In genomic region chr17:82892869-82893565, GRCh38 we compare ENCODE assay signal across 10 cellular contexts. TPM values are rescaled to one million over a fixed set of nuclear protein-coding genes. Genes with fewer than 3 reads are reported as not detected.
DNase-seq lines count a peak whose midpoint lies in the region; ATAC-seq and TF ChIP-seq lines count a peak whose summit lies in the region.
"Had no signal": no experiment of that assay in that cellular context is flagged by ENCODE, and none has a peak within 500 bp of the region (broad histone marks: within the 10 kb centered on the region; RNA-seq: fewer than 3 reads in every experiment).

No MANE protein-coding gene starts in this region.

- H3K4me3 Mint-ChIP-seq in T-helper 17 cell (peak overlapping the region; percentile 63), mesothelial cell of epicardium (no peak overlapping the region)

- H3K9me3 ChIP-seq in T-helper 17 cell (ENCODE audit: control insufficient read depth, low read length, poor library complexity, severe bottlenecking): no peaks in the 10 kb centered on the region

- no peak for TF ChIP-seq CTCF in mesothelial cell of epicardium (IDR thresholded peaks at IDR 0.05; ENCODE audit: unreplicated experiment)

- peaks cover 8% of the 10 kb centered on the region for H3K36me3 Mint-ChIP-seq in T-helper 17 cell (ENCODE audit: low read depth)
- peaks cover 17% of the 10 kb centered on the region for H3K36me3 Mint-ChIP-seq in mesothelial cell of epicardium

- H3K4me1 Mint-ChIP-seq in T-helper 17 cell (peaks cover 21% of the 10 kb centered on the region), mesothelial cell of epicardium (peaks cover 46% of the 10 kb centered on the region)

- peaks cover under 1% of the 10 kb centered on the region for H3K9me3 Mint-ChIP-seq in mesothelial cell of epicardium

- peak overlapping the region; percentile 86 for H3K27ac Mint-ChIP-seq in T-helper 17 cell
- H3K27ac Mint-ChIP-seq in mesothelial cell of epicardium: peak overlapping the region; percentile 39

- DNase-seq in T-helper 17 cell (peak; percentile 37 to 49 (median 38)), activated gamma-delta T cell (lab: John Stamatoyannopoulos, UW) (peak; percentile 36), mesothelial cell of epicardium (ENCODE audit: low spot score in 2 of 2, unreplicated experiment in 2 of 2) (no peak), left lobe of liver (ENCODE audit: low spot score) (no peak)
- DNase-seq in stimulated activated CD8-positive, alpha-beta memory T cell treated with anti-CD3 and anti-CD28 coated beads, Interleukin-7, amount 100 ng/mL, for 4 hours (ENCODE audit: low read depth in 2 of 2): peak; percentile 70 to 73
- DNase-seq: anterior cingulate cortex, NCI-H1694 had no signal

- H3K27me3 Mint-ChIP-seq in T-helper 17 cell (no peaks in the 10 kb centered on the region), mesothelial cell of epicardium (ENCODE audit: low read depth) (no peaks in the 10 kb centered on the region)

- ATAC-seq in T-helper 17 cell (peak; percentile 100), HG02973 (IDR thresholded peaks at IDR 0.05; ENCODE audit: unreplicated experiment) (no peak), left lobe of liver (no peak), GM21360 (IDR thresholded peaks at IDR 0.05; ENCODE audit: unreplicated experiment) (no peak), HG03354 (IDR thresholded peaks at IDR 0.05; ENCODE audit: poor library complexity, severe bottlenecking, unreplicated experiment) (no peak)

RNA-seq across cellular contexts. Expression of gene ZNF750, which starts 53.2 kb away (rescaled TPM):
- total RNA-seq in T-helper 17 cell: not detected
- total RNA-seq in mesothelial cell of epicardium: 1.8 to 2.6 TPM (median 2.3 TPM) in 3 replicates
- 0.08 TPM for total RNA-seq in left lobe of liver

Comparison
In these comparisons a context has a peak if more than half of its experiments do, and no peak if none do; other contexts are left out.
1. DNase-seq: peak in T-helper 17 cell (3 of 3), activated gamma-delta T cell (single experiment) and stimulated activated CD8-positive, alpha-beta memory T cell treated with anti-CD3 and anti-CD28 coated beads, Interleukin-7, amount 100 ng/mL, for 4 hours (2 of 2); none in mesothelial cell of epicardium (0 of 2) and left lobe of liver (single experiment).